Comparison of ENCODE assay signal across 8 cellular contexts in the genomic region with DNA sequence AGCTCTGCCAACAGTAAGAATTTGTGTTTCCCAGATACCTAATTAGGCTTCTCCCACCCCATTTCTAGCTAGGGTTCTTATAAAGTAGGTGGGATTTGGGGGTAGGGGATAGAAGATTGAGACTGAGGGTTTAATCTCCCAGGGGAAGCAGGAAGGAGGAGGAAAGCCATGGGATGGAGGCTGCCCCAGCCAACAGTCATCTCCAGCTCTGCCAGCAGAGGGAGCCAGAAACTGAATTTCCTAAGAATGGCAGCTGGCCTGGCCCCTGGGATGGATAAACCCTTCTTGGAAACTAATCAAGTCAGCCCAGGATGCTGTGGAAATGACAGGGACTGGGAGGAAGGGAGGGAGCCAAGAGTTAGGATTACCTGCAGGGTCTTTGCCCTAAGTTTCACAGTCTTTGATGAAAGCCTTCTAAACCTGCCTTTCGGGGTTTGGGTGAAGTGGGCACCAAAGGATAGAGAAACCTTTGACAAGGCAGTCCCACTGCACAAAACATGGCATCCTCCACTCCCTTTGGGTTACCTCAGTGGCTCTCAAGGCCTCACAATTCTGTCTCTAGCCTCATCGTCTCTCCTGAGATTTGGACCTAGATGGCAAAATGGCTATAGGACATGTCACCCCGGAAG. TPM values are rescaled to one million over a fixed set of nuclear protein-coding genes. Genes with fewer than 3 reads are reported as not detected.
A peak's percentile ranks its signal among the peaks of the same experiment; 100 is the strongest.
DNase-seq lines count a peak whose midpoint lies in the region; ATAC-seq and TF ChIP-seq lines count a peak whose summit lies in the region.

No MANE protein-coding gene starts in this region.

- H3K4me3 Mint-ChIP-seq in central memory CD8-positive, alpha-beta T cell: no peak overlapping the region

- H3K27ac ChIP-seq in AG04450 (ENCODE audit: low read depth, low read length) (no peak overlapping the region), left lung (no peak overlapping the region)

- H3K4me3 ChIP-seq in AG04450 (ENCODE audit: low read depth, low read length): no peak overlapping the region
- no peak overlapping the region for H3K4me3 ChIP-seq in left lung

- H3K9me3 ChIP-seq in AG04450 (ENCODE audit: control insufficient read depth, insufficient read depth, low read length): no peaks in the 10 kb centered on the region
- no peaks in the 10 kb centered on the region for H3K9me3 ChIP-seq in left lung

- no peaks in the 10 kb centered on the region for H3K27me3 Mint-ChIP-seq in central memory CD8-positive, alpha-beta T cell

- CTCF ChIA-PET in AG04450 (lab: Charles Lee): interaction anchor here (0.6 to 3.5 kb wide), 12 partner anchors 9 to 484 kb away, joined by 3 to 35 read pairs (median 4); partner anchors contain the start of gene RPS4X

- no peak overlapping the region for H3K27ac Mint-ChIP-seq in central memory CD8-positive, alpha-beta T cell (ENCODE audit: low read depth)

- no peaks in the 10 kb centered on the region for H3K4me1 Mint-ChIP-seq in central memory CD8-positive, alpha-beta T cell

- no peaks in the 10 kb centered on the region for H3K4me1 ChIP-seq in left lung

- H3K36me3 Mint-ChIP-seq in central memory CD8-positive, alpha-beta T cell (ENCODE audit: insufficient read depth): peaks cover 2% of the 10 kb centered on the region

- H3K27me3 ChIP-seq in AG04450 (ENCODE audit: control insufficient read depth, insufficient read depth, low read length) (no peaks in the 10 kb centered on the region), left lung (peaks cover 0 to 3% of the 10 kb centered on the region in 2 donors)

- H3K36me3 ChIP-seq in left lung: no peaks in the 10 kb centered on the region

- TF ChIP-seq CTCF in AG04450 (IDR thresholded peaks at IDR 0.05; ENCODE audit: low read depth, low read length): peak; percentile 72
- peak; percentile 83 for TF ChIP-seq CTCF in GM13976 (IDR thresholded peaks at IDR 0.05; ENCODE audit: borderline replicate concordance, control extremely low read depth, extremely low read depth, insufficient read depth, missing control alignments)
- peak; percentile 58 to 61 for TF ChIP-seq CTCF in left lung (IDR thresholded peaks at IDR 0.05)

- no peak for ATAC-seq in central memory CD8-positive, alpha-beta T cell (replicated peaks; ENCODE audit: extremely low read depth, poor library complexity, severe bottlenecking)
- ATAC-seq in left lung (peak; percentile 81), HG03159 (IDR thresholded peaks at IDR 0.05; ENCODE audit: unreplicated experiment) (no peak)

- intact Hi-C loops in left lung (cut with DNase I): no loop called here

- POLR2A ChIA-PET in AG04450 (lab: Yijun Ruan, JAX): interaction anchor here (1.3 kb wide), 1 partner anchor 31 kb away, joined by 32 read pairs; the partner anchor contains the start of gene RPS4X

- no peak for DNase-seq in AG04450 (ENCODE audit: low read depth, low spot score)
- peak; percentile 50 for DNase-seq in GM13976 (ENCODE audit: low spot score)
- peak; percentile 62 for DNase-seq in NCI-H1436 (lab: John Stamatoyannopoulos, UW)
- DNase-seq in UCSD-AML1 (lab: John Stamatoyannopoulos, UW; ENCODE audit: unreplicated experiment): peak; percentile 49
- DNase-seq in central memory CD8-positive, alpha-beta T cell (ENCODE audit: low spot score in 2 of 2): peak; percentile 11 to 14
- peak in 1 of 2 donors; percentile 56 for DNase-seq in left lung
- DNase-seq in stimulated activated naive CD4-positive, alpha-beta T cell treated with Interleukin-2 at 50 U/mL for 16 hours (lab: John Stamatoyannopoulos, UW): peak; percentile 19

- no peaks in the 10 kb centered on the region for H3K9me3 Mint-ChIP-seq in central memory CD8-positive, alpha-beta T cell

- in situ Hi-C loops in GM13976 (cut with MboI; ENCODE audit: low sequenced_read_pairs, unreplicated experiment): no loop called here

RNA-seq across cellular contexts. Expression of gene ERCC6L, which starts 6.7 kb away (rescaled TPM):
- polyA plus RNA-seq in AG04450 (2011; rRNA removed): 1.3 and 1.7 TPM in 2 replicates
- polyA minus RNA-seq in AG04450 (2011; rRNA and poly(A)+ RNA removed): 0.78 and 2.3 TPM in 2 replicates
- total RNA-seq in left lung: 1 to 10 TPM; 1.1 to 1.5 TPM

RNA-seq across cellular contexts. Expression of gene RPS4X, which starts 31.5 kb away (rescaled TPM):
- polyA plus RNA-seq in AG04450 (2011; rRNA removed): 1,497 and 1,578 TPM in 2 replicates
- 383 and 406 TPM in 2 replicates for polyA minus RNA-seq in AG04450 (2011; rRNA and poly(A)+ RNA removed)
- 1,000 to 10,000 TPM in 1 of 2 donors, 100 to 1,000 TPM in 1; 576 to 1,027 TPM for total RNA-seq in left lung
